Comparison of ENCODE assay signal across 18 cellular contexts in the genomic region with DNA sequence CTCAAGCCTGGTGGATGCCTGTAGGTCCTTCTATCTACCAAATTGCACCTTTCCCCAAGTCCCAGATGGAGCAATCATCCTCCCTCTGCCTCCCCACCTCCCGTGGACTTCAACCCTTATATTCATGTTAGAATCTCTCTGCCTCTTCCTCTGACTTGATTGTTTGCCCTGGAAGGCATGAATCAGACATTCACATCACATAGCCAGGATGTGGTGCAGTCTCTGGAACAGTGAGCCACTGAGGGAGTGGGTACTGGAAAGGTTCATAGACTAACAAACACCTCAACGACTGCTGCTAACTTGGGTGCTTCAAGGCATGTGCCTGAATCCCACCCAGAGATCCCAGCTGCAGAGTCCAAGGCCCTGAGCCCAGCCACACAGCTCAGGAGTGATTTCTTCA.
A peak's percentile ranks its signal among the peaks of the same experiment; 100 is the strongest.
DNase-seq lines count a peak whose midpoint lies in the region; ATAC-seq and TF ChIP-seq lines count a peak whose summit lies in the region.
"Had no signal": no experiment of that assay in that cellular context is flagged by ENCODE, and none has a peak within 500 bp of the region (broad histone marks: within the 10 kb centered on the region; RNA-seq: fewer than 3 reads in every experiment).

No MANE protein-coding gene starts in this region.

- H3K4me2 ChIP-seq in GM23338 = no peak overlapping the region

- no peak for ATAC-seq in GM23338
- ATAC-seq in foreskin keratinocyte = peak; percentile 21
- ATAC-seq in HG03108 (IDR thresholded peaks at IDR 0.05; ENCODE audit: unreplicated experiment) = no peak
- ATAC-seq in HG02981 (IDR thresholded peaks at IDR 0.05; ENCODE audit: unreplicated experiment) = no peak
- ATAC-seq: activated T-helper 17 cell treated with anti-CD3 and anti-CD28 coated beads, Interleukin-2, amount 50 U/mL, for 72 hours had no signal

- H3K36me3 ChIP-seq in GM23338 (ENCODE audit: insufficient read depth) = no peaks in the 10 kb centered on the region
- H3K36me3 ChIP-seq: right atrium auricular region had no signal

- H3K4me3 Mint-ChIP-seq in GM23338 = no peak overlapping the region
- H3K4me3 Mint-ChIP-seq: activated T-helper 17 cell treated with anti-CD3 and anti-CD28 coated beads, Interleukin-2, amount 50 U/mL, for 72 hours; CD14-positive monocyte; dendritic cell treated with granulocyte-macrophage colony-stimulating factor and Interleukin-4, amounts not matched to agents 40 ng/mL and 50 ng/mL, for 4 days; nephron progenitor cell had no signal

- H3K9me2 ChIP-seq in GM23338 (ENCODE audit: insufficient read depth) = 0 out of 2 replicates have a peak, but pooled peaks cover 3% of the 10 kb centered on the region

- H3K36me3 Mint-ChIP-seq in GM23338 (ENCODE audit: low read depth) = no peaks in the 10 kb centered on the region
- H3K36me3 Mint-ChIP-seq: CD14-positive monocyte had no signal

- H3K4me1 Mint-ChIP-seq in GM23338 = no peaks in the 10 kb centered on the region
- H3K4me1 Mint-ChIP-seq: activated T-helper 17 cell treated with anti-CD3 and anti-CD28 coated beads, Interleukin-2, amount 50 U/mL, for 72 hours; CD14-positive monocyte; nephron progenitor cell had no signal

- no peaks in the 10 kb centered on the region for H3K9me3 Mint-ChIP-seq in GM23338
- H3K9me3 Mint-ChIP-seq: activated T-helper 17 cell treated with anti-CD3 and anti-CD28 coated beads, Interleukin-2, amount 50 U/mL, for 72 hours; dendritic cell treated with granulocyte-macrophage colony-stimulating factor and Interleukin-4, amounts not matched to agents 40 ng/mL and 50 ng/mL, for 4 days had no signal

- H3K4me3 ChIP-seq in GM23338 (no peak overlapping the region), coronary artery (no peak overlapping the region)
- H3K4me3 ChIP-seq: lung, right atrium auricular region had no signal

- H2AFZ ChIP-seq in GM23338 = peak overlapping the region; percentile 9; the same call in 1 of the 2 replicates

- TF ChIP-seq CTCF in GM23338 (conservative IDR thresholded peaks at IDR 0.05; ENCODE audit: low read depth in 2 of 2) (no peak), foreskin keratinocyte (conservative IDR thresholded peaks at IDR 0.05) (no peak), coronary artery (IDR thresholded peaks at IDR 0.05) (no peak)

- no peaks in the 10 kb centered on the region for H3F3A ChIP-seq in GM23338 (replicated peaks; ENCODE audit: low read depth)

- no peaks in the 10 kb centered on the region for H3K79me2 ChIP-seq in GM23338 (replicated peaks; ENCODE audit: insufficient read depth)

- H3K27ac Mint-ChIP-seq in GM23338 = no peak overlapping the region
- H3K27ac Mint-ChIP-seq: activated T-helper 17 cell treated with anti-CD3 and anti-CD28 coated beads, Interleukin-2, amount 50 U/mL, for 72 hours; dendritic cell treated with granulocyte-macrophage colony-stimulating factor and Interleukin-4, amounts not matched to agents 40 ng/mL and 50 ng/mL, for 4 days; nephron progenitor cell had no signal

- H3K27ac ChIP-seq in GM23338 (ENCODE audit: low read depth) (no peak overlapping the region), foreskin keratinocyte (no peak overlapping the region), coronary artery (no peak overlapping the region)
- H3K27ac ChIP-seq: right atrium auricular region had no signal

- H4K20me1 ChIP-seq in GM23338 (replicated peaks; ENCODE audit: insufficient read depth) = no peaks in the 10 kb centered on the region

- no peaks in the 10 kb centered on the region for H3K4me1 ChIP-seq in GM23338 (ENCODE audit: insufficient read depth)
- no peaks in the 10 kb centered on the region for H3K4me1 ChIP-seq in foreskin keratinocyte

- H3K27me3 ChIP-seq in GM23338 (ENCODE audit: insufficient read depth) (no peaks in the 10 kb centered on the region), foreskin keratinocyte (peaks cover 4% of the 10 kb centered on the region)
- H3K27me3 ChIP-seq: right atrium auricular region had no signal

- DNase-seq in GM23338 (ENCODE audit: low spot score) (no peak), amniotic epithelial cell (ENCODE audit: low read depth) (peak; percentile 42), foreskin keratinocyte (peak; percentile 10 to 54), renal cortical epithelial cell (ENCODE audit: low read depth) (peak; percentile 91), coronary artery (ENCODE audit: low spot score) (no peak), hypothalamus (lab: John Stamatoyannopoulos, UW) (no peak)
- DNase-seq: DMS53, NCI-H2081, NCI-H526 treated with DMSO at 0.1 percent for 48 hours, nephron progenitor cell, OCI-M1 had no signal

- H3K27me3 Mint-ChIP-seq in GM23338 (ENCODE audit: insufficient read depth, low read depth, poor library complexity) = peaks cover 9% of the 10 kb centered on the region

TF ChIP-seq in GM23338, 12 proteins besides CTCF, POLR2A, EP300 and RAD21 (continues in another document):
- TF ChIP-seq NANOG (IDR thresholded peaks at IDR 0.05; ENCODE audit: borderline replicate concordance) (no peak), POLR2AphosphoS5 (IDR thresholded peaks at IDR 0.05; ENCODE audit: low read depth) (no peak), ZNF114 (CRISPR knock-in tag; IDR thresholded peaks at IDR 0.05) (no peak)
- TF ChIP-seq, protein P1, sequence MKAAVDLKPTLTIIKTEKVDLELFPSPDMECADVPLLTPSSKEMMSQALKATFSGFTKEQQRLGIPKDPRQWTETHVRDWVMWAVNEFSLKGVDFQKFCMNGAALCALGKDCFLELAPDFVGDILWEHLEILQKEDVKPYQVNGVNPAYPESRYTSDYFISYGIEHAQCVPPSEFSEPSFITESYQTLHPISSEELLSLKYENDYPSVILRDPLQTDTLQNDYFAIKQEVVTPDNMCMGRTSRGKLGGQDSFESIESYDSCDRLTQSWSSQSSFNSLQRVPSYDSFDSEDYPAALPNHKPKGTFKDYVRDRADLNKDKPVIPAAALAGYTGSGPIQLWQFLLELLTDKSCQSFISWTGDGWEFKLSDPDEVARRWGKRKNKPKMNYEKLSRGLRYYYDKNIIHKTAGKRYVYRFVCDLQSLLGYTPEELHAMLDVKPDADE (IDR thresholded peaks at IDR 0.05) = no peak
- TF ChIP-seq, protein P2, sequence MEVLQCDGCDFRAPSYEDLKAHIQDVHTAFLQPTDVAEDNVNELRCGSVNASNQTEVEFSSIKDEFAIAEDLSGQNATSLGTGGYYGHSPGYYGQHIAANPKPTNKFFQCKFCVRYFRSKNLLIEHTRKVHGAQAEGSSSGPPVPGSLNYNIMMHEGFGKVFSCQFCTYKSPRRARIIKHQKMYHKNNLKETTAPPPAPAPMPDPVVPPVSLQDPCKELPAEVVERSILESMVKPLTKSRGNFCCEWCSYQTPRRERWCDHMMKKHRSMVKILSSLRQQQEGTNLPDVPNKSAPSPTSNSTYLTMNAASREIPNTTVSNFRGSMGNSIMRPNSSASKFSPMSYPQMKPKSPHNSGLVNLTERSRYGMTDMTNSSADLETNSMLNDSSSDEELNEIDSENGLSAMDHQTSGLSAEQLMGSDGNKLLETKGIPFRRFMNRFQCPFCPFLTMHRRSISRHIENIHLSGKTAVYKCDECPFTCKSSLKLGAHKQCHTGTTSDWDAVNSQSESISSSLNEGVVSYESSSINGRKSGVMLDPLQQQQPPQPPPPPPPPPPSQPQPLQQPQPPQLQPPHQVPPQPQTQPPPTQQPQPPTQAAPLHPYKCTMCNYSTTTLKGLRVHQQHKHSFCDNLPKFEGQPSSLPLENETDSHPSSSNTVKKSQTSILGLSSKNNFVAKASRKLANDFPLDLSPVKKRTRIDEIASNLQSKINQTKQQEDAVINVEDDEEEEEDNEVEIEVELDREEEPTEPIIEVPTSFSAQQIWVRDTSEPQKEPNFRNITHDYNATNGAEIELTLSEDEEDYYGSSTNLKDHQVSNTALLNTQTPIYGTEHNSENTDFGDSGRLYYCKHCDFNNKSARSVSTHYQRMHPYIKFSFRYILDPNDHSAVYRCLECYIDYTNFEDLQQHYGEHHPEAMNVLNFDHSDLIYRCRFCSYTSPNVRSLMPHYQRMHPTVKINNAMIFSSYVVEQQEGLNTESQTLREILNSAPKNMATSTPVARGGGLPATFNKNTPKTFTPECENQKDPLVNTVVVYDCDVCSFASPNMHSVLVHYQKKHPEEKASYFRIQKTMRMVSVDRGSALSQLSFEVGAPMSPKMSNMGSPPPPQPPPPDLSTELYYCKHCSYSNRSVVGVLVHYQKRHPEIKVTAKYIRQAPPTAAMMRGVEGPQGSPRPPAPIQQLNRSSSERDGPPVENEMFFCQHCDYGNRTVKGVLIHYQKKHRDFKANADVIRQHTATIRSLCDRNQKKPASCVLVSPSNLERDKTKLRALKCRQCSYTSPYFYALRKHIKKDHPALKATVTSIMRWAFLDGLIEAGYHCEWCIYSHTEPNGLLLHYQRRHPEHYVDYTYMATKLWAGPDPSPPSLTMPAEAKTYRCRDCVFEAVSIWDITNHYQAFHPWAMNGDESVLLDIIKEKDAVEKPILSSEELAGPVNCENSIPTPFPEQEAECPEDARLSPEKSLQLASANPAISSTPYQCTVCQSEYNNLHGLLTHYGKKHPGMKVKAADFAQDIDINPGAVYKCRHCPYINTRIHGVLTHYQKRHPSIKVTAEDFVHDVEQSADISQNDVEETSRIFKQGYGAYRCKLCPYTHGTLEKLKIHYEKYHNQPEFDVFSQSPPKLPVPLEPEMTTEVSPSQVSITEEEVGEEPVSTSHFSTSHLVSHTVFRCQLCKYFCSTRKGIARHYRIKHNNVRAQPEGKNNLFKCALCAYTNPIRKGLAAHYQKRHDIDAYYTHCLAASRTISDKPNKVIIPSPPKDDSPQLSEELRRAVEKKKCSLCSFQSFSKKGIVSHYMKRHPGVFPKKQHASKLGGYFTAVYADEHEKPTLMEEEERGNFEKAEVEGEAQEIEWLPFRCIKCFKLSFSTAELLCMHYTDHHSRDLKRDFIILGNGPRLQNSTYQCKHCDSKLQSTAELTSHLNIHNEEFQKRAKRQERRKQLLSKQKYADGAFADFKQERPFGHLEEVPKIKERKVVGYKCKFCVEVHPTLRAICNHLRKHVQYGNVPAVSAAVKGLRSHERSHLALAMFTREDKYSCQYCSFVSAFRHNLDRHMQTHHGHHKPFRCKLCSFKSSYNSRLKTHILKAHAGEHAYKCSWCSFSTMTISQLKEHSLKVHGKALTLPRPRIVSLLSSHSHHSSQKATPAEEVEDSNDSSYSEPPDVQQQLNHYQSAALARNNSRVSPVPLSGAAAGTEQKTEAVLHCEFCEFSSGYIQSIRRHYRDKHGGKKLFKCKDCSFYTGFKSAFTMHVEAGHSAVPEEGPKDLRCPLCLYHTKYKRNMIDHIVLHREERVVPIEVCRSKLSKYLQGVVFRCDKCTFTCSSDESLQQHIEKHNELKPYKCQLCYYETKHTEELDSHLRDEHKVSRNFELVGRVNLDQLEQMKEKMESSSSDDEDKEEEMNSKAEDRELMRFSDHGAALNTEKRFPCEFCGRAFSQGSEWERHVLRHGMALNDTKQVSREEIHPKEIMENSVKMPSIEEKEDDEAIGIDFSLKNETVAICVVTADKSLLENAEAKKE (CRISPR knock-in tag; IDR thresholded peaks at IDR 0.05) = no peak

Comparison
In these comparisons a context has a peak if more than half of its experiments do, and no peak if none do; other contexts are left out.
1. DNase-seq: peak in amniotic epithelial cell (single experiment), foreskin keratinocyte (2 of 2) and renal cortical epithelial cell (single experiment); none in GM23338 (single experiment), coronary artery (single experiment) and hypothalamus (0 of 51).